ENCODE assay signal across 17 cellular contexts in the genomic region with DNA sequence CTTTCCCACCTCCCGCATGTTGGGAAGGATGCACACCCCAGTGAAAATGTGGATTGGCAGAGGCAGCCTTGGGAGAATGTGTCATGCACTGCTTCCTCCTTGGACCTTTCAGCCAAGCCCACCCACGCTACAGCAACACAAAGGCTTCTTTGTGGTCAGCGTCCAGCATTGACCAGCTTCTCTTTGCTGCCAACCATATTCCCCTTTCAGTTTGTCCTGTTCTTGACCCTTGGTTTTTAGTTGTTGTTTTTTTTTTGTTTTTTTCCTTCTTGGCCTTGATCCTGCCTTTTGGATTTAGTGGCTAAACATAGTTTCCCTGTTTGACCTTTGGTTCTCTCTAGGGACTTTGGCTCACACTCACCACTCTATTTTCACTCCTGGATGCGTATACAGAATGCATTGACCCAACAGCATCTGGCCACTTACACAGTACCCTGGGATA.
A peak's percentile ranks its signal among the peaks of the same experiment; 100 is the strongest.
DNase-seq lines count a peak whose midpoint lies in the region; ATAC-seq, FAIRE-seq and TF ChIP-seq lines count a peak whose summit lies in the region.
"Had no signal": no experiment of that assay in that cellular context is flagged by ENCODE, and none has a peak within 500 bp of the region (broad histone marks: within the 10 kb centered on the region; RNA-seq: fewer than 3 reads in every experiment).

No MANE protein-coding gene starts in this region.

- WGBS in lower leg skin, 2 donors, result 67 to 70% methylated on average over 4 of the region's 4 CpGs
- whole genome bisulfite sequencing in stomach, 5 donors, result 54 to 77% (median 70%) methylated on average over 4 of the region's 4 CpGs

- no peak for ATAC-seq in GM19463 (IDR thresholded peaks at IDR 0.05; ENCODE audit: unreplicated experiment)
- ATAC-seq: body of pancreas, foreskin keratinocyte, SK-N-SH treated with all-trans-retinoic acid at 6 μM for 48 hours had no signal

- no peak for TF ChIP-seq EP300 in stomach (IDR thresholded peaks at IDR 0.05)

- H3K27me3 ChIP-seq in astrocyte (ENCODE audit: insufficient read depth, low read length) (no peaks in the 10 kb centered on the region), stomach (no peaks in the 10 kb centered on the region)
- H3K27me3 ChIP-seq: body of pancreas, foreskin keratinocyte, transverse colon had no signal

- H3K27me3 Mint-ChIP-seq in astrocyte (ENCODE audit: low read depth, unreplicated experiment), result no peaks in the 10 kb centered on the region
- peaks cover 6% of the 10 kb centered on the region for H3K27me3 Mint-ChIP-seq in glutamatergic neuron (ENCODE audit: unreplicated experiment)

- no peaks in the 10 kb centered on the region for H3K9me3 ChIP-seq in astrocyte (ENCODE audit: insufficient read depth, low read depth, low read length)
- H3K9me3 ChIP-seq in stomach, result peaks cover 0 to 6% (median 0%) of the 10 kb centered on the region in 4 donors
- H3K9me3 ChIP-seq: body of pancreas, transverse colon had no signal

- no peaks in the 10 kb centered on the region for H3K79me2 ChIP-seq in astrocyte (ENCODE audit: insufficient read depth, low read length)

- no peak for FAIRE-seq in astrocyte (lab: Jason Lieb, UNC)

- H3K9me3 Mint-ChIP-seq in astrocyte (ENCODE audit: unreplicated experiment) (peaks cover 12% of the 10 kb centered on the region), glutamatergic neuron (ENCODE audit: unreplicated experiment) (peaks cover 19% of the 10 kb centered on the region)

- H3K4me3 ChIP-seq in astrocyte (ENCODE audit: insufficient read depth, low read depth, low read length) (no peak overlapping the region), lower leg skin (ENCODE audit: low read depth, poor library complexity, severe bottlenecking) (no peak overlapping the region), stomach (no peak overlapping the region)
- H3K4me3 ChIP-seq: body of pancreas, transverse colon had no signal

- H2AFZ ChIP-seq in astrocyte (ENCODE audit: low read depth, low read length), result no peak overlapping the region

- TF ChIP-seq POLR2A in lower leg skin (IDR thresholded peaks at IDR 0.05), result no peak
- no peak for TF ChIP-seq POLR2A in stomach (IDR thresholded peaks at IDR 0.05)

- no peaks in the 10 kb centered on the region for H4K20me1 ChIP-seq in astrocyte (ENCODE audit: insufficient read depth, low read length)

- peaks cover 19% of the 10 kb centered on the region for H3K4me1 ChIP-seq in astrocyte (ENCODE audit: insufficient read depth, low read length)
- no peaks in the 10 kb centered on the region for H3K4me1 ChIP-seq in stomach
- H3K4me1 ChIP-seq: body of pancreas, foreskin keratinocyte, transverse colon had no signal

- peak overlapping the region; percentile 64 for H3K4me2 ChIP-seq in astrocyte (ENCODE audit: low read length)

- intact Hi-C loops in lower leg skin (cut with DNase I; ENCODE audit: low total_unique reads) (no loop called here), stomach (cut with DNase I; ENCODE audit: low total_unique reads) (no loop called here)

- H3K4me3 Mint-ChIP-seq in astrocyte (ENCODE audit: unreplicated experiment) (no peak overlapping the region), glutamatergic neuron (ENCODE audit: unreplicated experiment) (peak overlapping the region; percentile 16)
- H3K4me3 Mint-ChIP-seq: CD14-positive monocyte had no signal

- no peaks in the 10 kb centered on the region for H3K36me3 ChIP-seq in astrocyte (ENCODE audit: insufficient read depth, low read length)
- no peaks in the 10 kb centered on the region for H3K36me3 ChIP-seq in stomach
- H3K36me3 ChIP-seq: transverse colon, WERI-Rb-1 had no signal

- no peak overlapping the region for H3K9ac ChIP-seq in astrocyte (ENCODE audit: low read length)

- no peak for TF ChIP-seq CTCF in astrocyte (IDR thresholded peaks at IDR 0.05; ENCODE audit: insufficient read depth, low read depth, low read length)
- TF ChIP-seq CTCF in glutamatergic neuron (IDR thresholded peaks at IDR 0.05; ENCODE audit: partially characterized antibody, unreplicated experiment), result no peak
- TF ChIP-seq CTCF in lower leg skin (IDR thresholded peaks at IDR 0.05), result no peak
- TF ChIP-seq CTCF in stomach (IDR thresholded peaks at IDR 0.05), result no peak

- H3K27ac Mint-ChIP-seq in astrocyte (ENCODE audit: unreplicated experiment), result no peak overlapping the region
- H3K27ac Mint-ChIP-seq in glutamatergic neuron (ENCODE audit: unreplicated experiment), result peak overlapping the region; percentile 56

- H3K4me1 Mint-ChIP-seq in astrocyte (ENCODE audit: low read depth, unreplicated experiment), result peaks cover 14% of the 10 kb centered on the region
- peaks cover 23% of the 10 kb centered on the region for H3K4me1 Mint-ChIP-seq in glutamatergic neuron (ENCODE audit: low read depth, unreplicated experiment)
- H3K4me1 Mint-ChIP-seq: CD14-positive monocyte had no signal

- H3K27ac ChIP-seq in astrocyte (ENCODE audit: low read depth, low read length) (peak overlapping the region; percentile 34), stomach (no peak overlapping the region)
- H3K27ac ChIP-seq: body of pancreas, foreskin keratinocyte, transverse colon, WERI-Rb-1 had no signal

- DNase-seq in astrocyte (ENCODE audit: low read depth) (peak; percentile 94), glutamatergic neuron (no peak), midbrain (lab: John Stamatoyannopoulos, UW) (peak; percentile 39), lower leg skin (ENCODE audit: low spot score in 2 of 2) (no peak), stomach (no peak), NCI-H2081 treated with DMSO at 0.1 percent for 48 hours (lab: John Stamatoyannopoulos, UW) (no peak)
- DNase-seq: activated effector memory CD4-positive, alpha-beta T cell treated with anti-CD3 and anti-CD28 coated beads, Interleukin-2, amount 50 U/mL, for 16 hours; DND-41; foreskin keratinocyte; NCI-H2171; stimulated activated CD4-positive, alpha-beta T cell treated with anti-CD3 and anti-CD28 coated beads, Interleukin-4, amount 100 ng/mL, for 1 hour; transverse colon; WERI-Rb-1 had no signal

- H3K36me3 Mint-ChIP-seq in astrocyte (ENCODE audit: low read depth, unreplicated experiment) (no peaks in the 10 kb centered on the region), glutamatergic neuron (ENCODE audit: unreplicated experiment) (peaks cover 9% of the 10 kb centered on the region)
- H3K36me3 Mint-ChIP-seq: CD14-positive monocyte had no signal

Comparison
In these comparisons a context has a peak if more than half of its experiments do, and no peak if none do; other contexts are left out.
1. DNase-seq: peak in astrocyte (single experiment) and midbrain (single experiment); none in glutamatergic neuron (single experiment), lower leg skin (0 of 2), stomach (single experiment) and NCI-H2081 treated with DMSO at 0.1 percent for 48 hours (single experiment).